In genomic region chr13:42355841-42356575, GRCh38 we compare ENCODE assay signal across 15 cellular contexts.
A peak's percentile ranks its signal among the peaks of the same experiment; 100 is the strongest.
DNase-seq lines count a peak whose midpoint lies in the region; ATAC-seq and TF ChIP-seq lines count a peak whose summit lies in the region.
"Had no signal": no experiment of that assay in that cellular context is flagged by ENCODE, and none has a peak within 500 bp of the region (broad histone marks: within the 10 kb centered on the region; RNA-seq: fewer than 3 reads in every experiment).

No MANE protein-coding gene starts in this region.

- H3K4me1 ChIP-seq in mammary epithelial cell (ENCODE audit: insufficient read depth, low read length), result no peaks in the 10 kb centered on the region
- H3K4me1 ChIP-seq: vagina had no signal

- H3K27me3 Mint-ChIP-seq in MCF 10A (ENCODE audit: insufficient read depth, unreplicated experiment), result no peaks in the 10 kb centered on the region
- H3K27me3 Mint-ChIP-seq in activated T-helper 2 cell treated with anti-CD3 and anti-CD28 coated beads, Interferon-gamma antibody, Interleukin-2, Interleukin-4, amounts not matched to agents 10 μg/mL and 5 μg/mL and 100 μg/mL, durations not matched to agents 14 hours and 24 hours and 36 hours (ENCODE audit: low read depth), result no peaks in the 10 kb centered on the region

- no peak overlapping the region for H3K27ac ChIP-seq in mammary epithelial cell (ENCODE audit: insufficient read depth, low read depth, low read length)
- H3K27ac ChIP-seq: vagina had no signal

- TF ChIP-seq CTCF in mammary epithelial cell (conservative IDR thresholded peaks at IDR 0.05 in 1 of 2, IDR thresholded peaks at IDR 0.05 in 1 of 2; ENCODE audit: extremely low read depth in 1 of 2, insufficient read depth in 1 of 2, low read depth in 1 of 2, low read length in 2 of 2), result no peak
- no peak for TF ChIP-seq CTCF in MCF 10A (IDR thresholded peaks at IDR 0.05; ENCODE audit: unreplicated experiment)

- peak; percentile 54 for ATAC-seq in stimulated activated effector memory CD8-positive, alpha-beta T cell treated with anti-CD3 and anti-CD28 coated beads, Interleukin-12 subunit alpha, Interleukin-12 subunit beta, amount 100 ng/mL, for 72 hours
- ATAC-seq: esophagus mucosa, left lobe of liver had no signal

- dilution Hi-C loops in mammary epithelial cell (cut with HindIII; ENCODE audit: low sequenced_read_pairs), result no loop called here

- no peak overlapping the region for H3K4me3 ChIP-seq in mammary epithelial cell (replicated peaks in 1 of 3; ENCODE audit: insufficient read depth in 1 of 3, low read depth in 2 of 3, low read length in 3 of 3)
- H3K4me3 ChIP-seq in H7 (ENCODE audit: insufficient read depth, low read depth, low read length), result no peak overlapping the region
- H3K4me3 ChIP-seq: vagina had no signal

- H4K20me1 ChIP-seq in mammary epithelial cell (ENCODE audit: insufficient read depth, low read length), result no peaks in the 10 kb centered on the region

- peaks cover 6% of the 10 kb centered on the region for H3K4me1 Mint-ChIP-seq in MCF 10A (ENCODE audit: insufficient read depth, unreplicated experiment)
- peaks cover 57% of the 10 kb centered on the region for H3K4me1 Mint-ChIP-seq in activated T-helper 2 cell treated with anti-CD3 and anti-CD28 coated beads, Interferon-gamma antibody, Interleukin-2, Interleukin-4, amounts not matched to agents 10 μg/mL and 5 μg/mL and 100 μg/mL, durations not matched to agents 14 hours and 24 hours and 36 hours (ENCODE audit: low read depth)
- peaks cover 34% of the 10 kb centered on the region for H3K4me1 Mint-ChIP-seq in stimulated activated effector memory CD8-positive, alpha-beta T cell treated with anti-CD3 and anti-CD28 coated beads, Interleukin-12 subunit alpha, Interleukin-12 subunit beta, amount 100 ng/mL, for 72 hours

- H3K36me3 Mint-ChIP-seq in MCF 10A (ENCODE audit: insufficient read depth, unreplicated experiment), result no peaks in the 10 kb centered on the region
- peaks cover 14% of the 10 kb centered on the region for H3K36me3 Mint-ChIP-seq in activated T-helper 2 cell treated with anti-CD3 and anti-CD28 coated beads, Interferon-gamma antibody, Interleukin-2, Interleukin-4, amounts not matched to agents 10 μg/mL and 5 μg/mL and 100 μg/mL, durations not matched to agents 14 hours and 24 hours and 36 hours (ENCODE audit: low read depth)
- no peaks in the 10 kb centered on the region for H3K36me3 Mint-ChIP-seq in stimulated activated effector memory CD8-positive, alpha-beta T cell treated with anti-CD3 and anti-CD28 coated beads, Interleukin-12 subunit alpha, Interleukin-12 subunit beta, amount 100 ng/mL, for 72 hours

- CTCF ChIA-PET in mammary epithelial cell (lab: Charles Lee; ENCODE audit: low non-redundant PET), result interaction anchor here (0.7 kb wide), 1 partner anchor 11 kb away, joined by 3 read pairs; no protein-coding TSS in a partner anchor
- CTCF ChIA-PET in MCF 10A (lab: Yijun Ruan, JAX), result interaction anchor here (0.7 kb wide), 1 partner anchor 222 kb away, joined by 3 read pairs; no protein-coding TSS in a partner anchor

- POLR2A ChIA-PET in MCF 10A (lab: Yijun Ruan, JAX), result no interaction called here

- BruUV-seq in mammary epithelial cell (replicated peaks; lab: Mats Ljungman, UMichigan), result no TSS peak
- no TSS peak for BruUV-seq in MCF 10A (replicated peaks; lab: Mats Ljungman, UMichigan)

- DNase-seq in mammary epithelial cell (peak; percentile 19), MCF 10A (ENCODE audit: unreplicated experiment) (no peak), HT1080 (ENCODE audit: low read depth) (peak; percentile 42), H7 (no peak), DMS79 treated with DMSO at 0.1 percent for 48 hours (lab: John Stamatoyannopoulos, UW) (no peak), DMS53 (lab: John Stamatoyannopoulos, UW) (no peak)
- no peak for DNase-seq in activated T-helper 2 cell treated with anti-CD3 and anti-CD28 coated beads, Interferon-gamma antibody, Interleukin-2, Interleukin-4, amounts not matched to agents 10 μg/mL and 5 μg/mL and 100 μg/mL, durations not matched to agents 14 hours and 24 hours and 36 hours (ENCODE audit: low spot score)
- DNase-seq in stimulated activated effector memory CD8-positive, alpha-beta T cell treated with anti-CD3 and anti-CD28 coated beads, Interleukin-12 subunit alpha, Interleukin-12 subunit beta, amount 100 ng/mL, for 72 hours (ENCODE audit: low spot score in 2 of 2), result no peak
- DNase-seq: MV-4-11, NCI-H2081, NCI-H510A, retina had no signal

- no peak overlapping the region for H3K4me2 ChIP-seq in mammary epithelial cell (ENCODE audit: insufficient read depth, low read depth, low read length)

- no peaks in the 10 kb centered on the region for H3K9me3 ChIP-seq in mammary epithelial cell (replicated peaks; ENCODE audit: insufficient read depth, low read length)
- H3K9me3 ChIP-seq: vagina had no signal

- no peak overlapping the region for H3K9ac ChIP-seq in mammary epithelial cell (ENCODE audit: insufficient read depth, low read length)

- H3K79me2 ChIP-seq in mammary epithelial cell (ENCODE audit: insufficient read depth, low read length), result no peaks in the 10 kb centered on the region

- H3K9me3 Mint-ChIP-seq in MCF 10A (ENCODE audit: unreplicated experiment), result no peaks in the 10 kb centered on the region
- H3K9me3 Mint-ChIP-seq in activated T-helper 2 cell treated with anti-CD3 and anti-CD28 coated beads, Interferon-gamma antibody, Interleukin-2, Interleukin-4, amounts not matched to agents 10 μg/mL and 5 μg/mL and 100 μg/mL, durations not matched to agents 14 hours and 24 hours and 36 hours, result peaks cover 16% of the 10 kb centered on the region
- H3K9me3 Mint-ChIP-seq in stimulated activated effector memory CD8-positive, alpha-beta T cell treated with anti-CD3 and anti-CD28 coated beads, Interleukin-12 subunit alpha, Interleukin-12 subunit beta, amount 100 ng/mL, for 72 hours, result peaks cover 4% of the 10 kb centered on the region

- no peak overlapping the region for H2AFZ ChIP-seq in mammary epithelial cell (ENCODE audit: low read depth, low read length)

- no peak overlapping the region for H3K4me3 Mint-ChIP-seq in MCF 10A (ENCODE audit: unreplicated experiment)
- peak overlapping the region; percentile 43 for H3K4me3 Mint-ChIP-seq in activated T-helper 2 cell treated with anti-CD3 and anti-CD28 coated beads, Interferon-gamma antibody, Interleukin-2, Interleukin-4, amounts not matched to agents 10 μg/mL and 5 μg/mL and 100 μg/mL, durations not matched to agents 14 hours and 24 hours and 36 hours (ENCODE audit: low read depth)
- peak overlapping the region; percentile 1 for H3K4me3 Mint-ChIP-seq in stimulated activated effector memory CD8-positive, alpha-beta T cell treated with anti-CD3 and anti-CD28 coated beads, Interleukin-12 subunit alpha, Interleukin-12 subunit beta, amount 100 ng/mL, for 72 hours

- WGBS in mammary epithelial cell (ENCODE audit: low coverage, missing lambda C conversion rate), result 71% methylated on average over 8 of the region's 8 CpGs

- no peaks in the 10 kb centered on the region for H3K36me3 ChIP-seq in mammary epithelial cell (ENCODE audit: insufficient read depth, low read length)
- H3K36me3 ChIP-seq in H7 (replicated peaks; ENCODE audit: control insufficient read depth, insufficient read depth, low read length), result no peaks in the 10 kb centered on the region
- H3K36me3 ChIP-seq: vagina had no signal

- intact Hi-C loops in mammary epithelial cell (cut with micrococcal nuclease), result no loop called here
- intact Hi-C loops in MCF 10A (cut with micrococcal nuclease), result no loop called here
- intact Hi-C loops in activated T-helper 2 cell treated with anti-CD3 and anti-CD28 coated beads, Interferon-gamma antibody, Interleukin-2, Interleukin-4, amounts not matched to agents 10 μg/mL and 5 μg/mL and 100 μg/mL, durations not matched to agents 14 hours and 24 hours and 36 hours (cut with micrococcal nuclease), result loop anchor here (1.0 kb wide), 2 partner anchors 13 to 221 kb away; no protein-coding TSS in a partner anchor

- in situ Hi-C loops in mammary epithelial cell (cut with MboI; ENCODE audit: low sequenced_read_pairs in 2 of 2), result no loop called here

- no peak overlapping the region for H3K27ac Mint-ChIP-seq in MCF 10A (ENCODE audit: low read depth, unreplicated experiment)
- H3K27ac Mint-ChIP-seq in activated T-helper 2 cell treated with anti-CD3 and anti-CD28 coated beads, Interferon-gamma antibody, Interleukin-2, Interleukin-4, amounts not matched to agents 10 μg/mL and 5 μg/mL and 100 μg/mL, durations not matched to agents 14 hours and 24 hours and 36 hours, result peak overlapping the region; percentile 100
- H3K27ac Mint-ChIP-seq in stimulated activated effector memory CD8-positive, alpha-beta T cell treated with anti-CD3 and anti-CD28 coated beads, Interleukin-12 subunit alpha, Interleukin-12 subunit beta, amount 100 ng/mL, for 72 hours, result peak overlapping the region; percentile 57

- no peaks in the 10 kb centered on the region for H3K27me3 ChIP-seq in mammary epithelial cell (ENCODE audit: insufficient read depth, low read length)
- H3K27me3 ChIP-seq in H7 (ENCODE audit: control insufficient read depth, insufficient read depth, low read length), result no peaks in the 10 kb centered on the region
- H3K27me3 ChIP-seq: vagina had no signal

Comparison
In these comparisons a context has a peak if more than half of its experiments do, and no peak if none do; other contexts are left out.
1. DNase-seq: peak in mammary epithelial cell (single experiment) and HT1080 (single experiment); none in MCF 10A (single experiment), activated T-helper 2 cell treated with anti-CD3 and anti-CD28 coated beads, Interferon-gamma antibody, Interleukin-2, Interleukin-4, amounts not matched to agents 10 μg/mL and 5 μg/mL and 100 μg/mL, durations not matched to agents 14 hours and 24 hours and 36 hours (single experiment), stimulated activated effector memory CD8-positive, alpha-beta T cell treated with anti-CD3 and anti-CD28 coated beads, Interleukin-12 subunit alpha, Interleukin-12 subunit beta, amount 100 ng/mL, for 72 hours (0 of 2), H7 (single experiment), DMS79 treated with DMSO at 0.1 percent for 48 hours (single experiment) and DMS53 (single experiment).